15 cellular contexts compared by ENCODE assay signal in genomic region chr13:28655566-28655965, GRCh38. TPM values are rescaled to one million over a fixed set of nuclear protein-coding genes. Genes with fewer than 3 reads are reported as not detected.
DNase-seq lines count a peak whose midpoint lies in the region; ATAC-seq and TF ChIP-seq lines count a peak whose summit lies in the region.
"Had no signal": no experiment of that assay in that cellular context is flagged by ENCODE, and none has a peak within 500 bp of the region (broad histone marks: within the 10 kb centered on the region; RNA-seq: fewer than 3 reads in every experiment).

No MANE protein-coding gene starts in this region.

- in situ Hi-C loops in brain microvascular endothelial cell (cut with HindIII; ENCODE audit: low pct_ligation_motif_present, low sequenced_read_pairs): no loop called here

- intact Hi-C loops in activated CD4-positive, alpha-beta T cell treated with anti-CD3 and anti-CD28 coated beads for 36 hours (cut with DNase I, micrococcal nuclease): loop anchor here in 1 of 2 experiments (5.0 to 10.0 kb wide), 2 partner anchors 1033 to 1231 kb away; partner anchors contain the start of genes GTF3A, LNX2 and POLR1D
- intact Hi-C loops in testis (cut with DNase I; ENCODE audit: low total_unique reads): no loop called here

- peak overlapping the region; percentile 30 for H3K27ac Mint-ChIP-seq in activated CD4-positive, alpha-beta T cell treated with anti-CD3 and anti-CD28 coated beads for 36 hours

- TF ChIP-seq POLR2A in testis (IDR thresholded peaks at IDR 0.05): no peak

- H3K4me1 ChIP-seq in skeletal muscle satellite cell (ENCODE audit: control insufficient read depth, insufficient read depth, low read length): peaks cover 26% of the 10 kb centered on the region
- H3K4me1 ChIP-seq in testis: peaks cover 21% of the 10 kb centered on the region

- no peaks in the 10 kb centered on the region for H3K9me3 ChIP-seq in skeletal muscle satellite cell (replicated peaks; ENCODE audit: low read length)
- H3K9me3 ChIP-seq in testis: no peaks in the 10 kb centered on the region
- H3K9me3 ChIP-seq: suprapubic skin had no signal

- 67 to 81% methylated on average over 3 of the region's 3 CpGs for WGBS in testis, 2 donors

- no peak for TF ChIP-seq CTCF in fibroblast of pulmonary artery (IDR thresholded peaks at IDR 0.05; ENCODE audit: low read length, missing control alignments)
- no peak for TF ChIP-seq CTCF in brain microvascular endothelial cell (IDR thresholded peaks at IDR 0.05; ENCODE audit: low read depth, low read length, missing control alignments)
- no peak for TF ChIP-seq CTCF in testis (IDR thresholded peaks at IDR 0.05)

- peaks cover 54% of the 10 kb centered on the region for H3K4me1 Mint-ChIP-seq in activated CD4-positive, alpha-beta T cell treated with anti-CD3 and anti-CD28 coated beads for 36 hours

- peaks cover 4% of the 10 kb centered on the region for H3K36me3 ChIP-seq in skeletal muscle satellite cell (ENCODE audit: insufficient read depth, low read length)
- H3K36me3 ChIP-seq in brain microvascular endothelial cell (replicated peaks): peaks cover 4% of the 10 kb centered on the region
- H3K36me3 ChIP-seq in testis (ENCODE audit: low read depth, missing control alignments): no peaks in the 10 kb centered on the region
- H3K36me3 ChIP-seq: suprapubic skin had no signal

- POLR2A ChIA-PET in activated CD4-positive, alpha-beta T cell treated with anti-CD3 and anti-CD28 coated beads for 36 hours (lab: Charles Lee): no interaction called here

- H3K4me3 ChIP-seq in fibroblast of pulmonary artery (replicated peaks; ENCODE audit: low read depth, low read length): no peak overlapping the region
- H3K4me3 ChIP-seq in skeletal muscle satellite cell (ENCODE audit: low read length): no peak overlapping the region
- H3K4me3 ChIP-seq in brain microvascular endothelial cell (ENCODE audit: low read depth, low read length): no peak overlapping the region
- H3K4me3 ChIP-seq in testis: no peak overlapping the region
- H3K4me3 ChIP-seq: suprapubic skin had no signal

- CTCF ChIA-PET in activated CD4-positive, alpha-beta T cell treated with anti-CD3 and anti-CD28 coated beads for 36 hours (lab: Charles Lee): no interaction called here

- no peaks in the 10 kb centered on the region for H3K27me3 Mint-ChIP-seq in activated CD4-positive, alpha-beta T cell treated with anti-CD3 and anti-CD28 coated beads for 36 hours

- no peaks in the 10 kb centered on the region for H3K27me3 ChIP-seq in skeletal muscle satellite cell (ENCODE audit: control insufficient read depth, insufficient read depth, low read length)
- no peaks in the 10 kb centered on the region for H3K27me3 ChIP-seq in brain microvascular endothelial cell (replicated peaks)
- no peaks in the 10 kb centered on the region for H3K27me3 ChIP-seq in testis
- H3K27me3 ChIP-seq: suprapubic skin had no signal

- no peak for ATAC-seq in activated CD4-positive, alpha-beta T cell treated with anti-CD3 and anti-CD28 coated beads for 36 hours
- peak; percentile 46 for ATAC-seq in SK-N-SH treated with all-trans-retinoic acid at 6 μM for 48 hours
- ATAC-seq: HepG2 had no signal

- no peaks in the 10 kb centered on the region for H3K9me3 Mint-ChIP-seq in activated CD4-positive, alpha-beta T cell treated with anti-CD3 and anti-CD28 coated beads for 36 hours (ENCODE audit: low read depth)

- H3K27ac ChIP-seq in brain microvascular endothelial cell (no peak overlapping the region), testis (no peak overlapping the region)
- H3K27ac ChIP-seq: suprapubic skin had no signal

- H3K36me3 Mint-ChIP-seq in activated CD4-positive, alpha-beta T cell treated with anti-CD3 and anti-CD28 coated beads for 36 hours (ENCODE audit: low read depth): peaks cover 37% of the 10 kb centered on the region

- no peak for DNase-seq in activated CD4-positive, alpha-beta T cell treated with anti-CD3 and anti-CD28 coated beads for 36 hours
- DNase-seq in activated CD4-positive, alpha-beta T cell treated with anti-CD3 and anti-CD28 coated beads for 48 hours: no peak
- DNase-seq in fibroblast of pulmonary artery (ENCODE audit: low read depth): peak; percentile 60
- no peak for DNase-seq in stimulated activated naive CD4-positive, alpha-beta T cell (lab: John Stamatoyannopoulos, UW)
- DNase-seq in brain microvascular endothelial cell: no peak
- no peak for DNase-seq in testis
- DNase-seq: 8988T; effector memory CD4-positive, alpha-beta T cell; NCI-H1436 treated with DMSO at 0.1 percent for 48 hours; NCI-H748 treated with DMSO at 0.1 percent for 48 hours; retina had no signal

- H3K4me2 ChIP-seq in skeletal muscle satellite cell (ENCODE audit: low read length): peak overlapping the region; percentile 42

- no peak overlapping the region for H3K4me3 Mint-ChIP-seq in activated CD4-positive, alpha-beta T cell treated with anti-CD3 and anti-CD28 coated beads for 36 hours

- H3K9ac ChIP-seq in skeletal muscle satellite cell (ENCODE audit: low read depth, low read length): peak overlapping the region; percentile 44

TF ChIP-seq in SK-N-SH treated with all-trans-retinoic acid at 6 μM for 48 hours, 23 proteins besides CTCF, POLR2A, EP300 and RAD21:
- TF ChIP-seq POU6F1 (CRISPR knock-in tag; IDR thresholded peaks at IDR 0.05; ENCODE audit: borderline replicate concordance, low read depth): no peak
- TF ChIP-seq ISL1 (CRISPR knock-in tag; IDR thresholded peaks at IDR 0.05): no peak
- no peak for TF ChIP-seq OSR1 (CRISPR knock-in tag; IDR thresholded peaks at IDR 0.05)
- no peak for TF ChIP-seq ZNF565 (CRISPR knock-in tag; conservative IDR thresholded peaks at IDR 0.05; ENCODE audit: low read depth)
- no peak for TF ChIP-seq SNAI2 (CRISPR knock-in tag; IDR thresholded peaks at IDR 0.05)
- TF ChIP-seq CSRNP3 (CRISPR knock-in tag; IDR thresholded peaks at IDR 0.05): no peak

RNA-seq across cellular contexts. Expression of gene POMP, which starts 3.4 kb away (rescaled TPM):
- 100 to 1,000 TPM; 107 to 132 TPM for total RNA-seq in activated CD4-positive, alpha-beta T cell treated with anti-CD3 and anti-CD28 coated beads for 36 hours
- total RNA-seq in skeletal muscle satellite cell (2012; rRNA removed): 174 and 228 TPM in 2 replicates
- total RNA-seq in testis: 10 to 100 TPM; 53.4 to 57.3 TPM
- 114 TPM for polyA plus RNA-seq in testis (ENCODE audit: insufficient read depth, low read depth, low replicate concordance)
